ENCODE assay signal across 2 cellular contexts in genomic region chr17:48611681-48612455, GRCh38.
TF ChIP-seq lines count a peak whose summit lies in the region.

No MANE protein-coding gene starts in this region.

TF ChIP-seq in HEK293T, 16 proteins besides CTCF, POLR2A, EP300 and RAD21:
- TF ChIP-seq SP1 (IDR thresholded peaks at IDR 0.05) (no peak), HDGF (IDR thresholded peaks at IDR 0.05; ENCODE audit: borderline replicate concordance) (peak; percentile 76; the same call in 1 of the 2 replicates), FOXA1 (IDR thresholded peaks at IDR 0.05) (no peak), FOXM1 (IDR thresholded peaks at IDR 0.05; ENCODE audit: borderline replicate concordance) (0 out of 2 replicates have a peak, but pooled peaks have one; percentile 4), L3MBTL2 (conservative IDR thresholded peaks at IDR 0.05) (peak; percentile 55; the same call in 1 of the 2 replicates)

TF ChIP-seq in HepG2, 621 proteins besides CTCF, POLR2A, EP300 and RAD21:
- TF ChIP-seq PCBP1 (IDR thresholded peaks at IDR 0.05; ENCODE audit: borderline replicate concordance, low read depth, low read length) (0 out of 2 replicates have a peak, but pooled peaks have one; percentile 21), AGO1 (IDR thresholded peaks at IDR 0.05; ENCODE audit: low read depth, low read length, poor library complexity, severe bottlenecking) (no peak), ZNF329 (CRISPR knock-in tag; IDR thresholded peaks at IDR 0.05; ENCODE audit: low read depth) (no peak), ZNF768 (CRISPR knock-in tag; IDR thresholded peaks at IDR 0.05) (peak; percentile 32; the same call in 1 of the 2 replicates)
- TF ChIP-seq, protein P1, sequence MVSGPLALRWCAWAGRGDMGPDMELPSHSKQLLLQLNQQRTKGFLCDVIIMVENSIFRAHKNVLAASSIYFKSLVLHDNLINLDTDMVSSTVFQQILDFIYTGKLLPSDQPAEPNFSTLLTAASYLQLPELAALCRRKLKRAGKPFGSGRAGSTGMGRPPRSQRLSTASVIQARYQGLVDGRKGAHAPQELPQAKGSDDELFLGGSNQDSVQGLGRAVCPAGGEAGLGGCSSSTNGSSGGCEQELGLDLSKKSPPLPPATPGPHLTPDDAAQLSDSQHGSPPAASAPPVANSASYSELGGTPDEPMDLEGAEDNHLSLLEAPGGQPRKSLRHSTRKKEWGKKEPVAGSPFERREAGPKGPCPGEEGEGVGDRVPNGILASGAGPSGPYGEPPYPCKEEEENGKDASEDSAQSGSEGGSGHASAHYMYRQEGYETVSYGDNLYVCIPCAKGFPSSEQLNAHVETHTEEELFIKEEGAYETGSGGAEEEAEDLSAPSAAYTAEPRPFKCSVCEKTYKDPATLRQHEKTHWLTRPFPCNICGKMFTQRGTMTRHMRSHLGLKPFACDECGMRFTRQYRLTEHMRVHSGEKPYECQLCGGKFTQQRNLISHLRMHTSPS (CRISPR knock-in tag; IDR thresholded peaks at IDR 0.05; ENCODE audit: low read depth) = no peak
TF ChIP-seq in HepG2: peak in this region for 2.
